1 cellular context compared by ENCODE assay signal in the genomic region with DNA sequence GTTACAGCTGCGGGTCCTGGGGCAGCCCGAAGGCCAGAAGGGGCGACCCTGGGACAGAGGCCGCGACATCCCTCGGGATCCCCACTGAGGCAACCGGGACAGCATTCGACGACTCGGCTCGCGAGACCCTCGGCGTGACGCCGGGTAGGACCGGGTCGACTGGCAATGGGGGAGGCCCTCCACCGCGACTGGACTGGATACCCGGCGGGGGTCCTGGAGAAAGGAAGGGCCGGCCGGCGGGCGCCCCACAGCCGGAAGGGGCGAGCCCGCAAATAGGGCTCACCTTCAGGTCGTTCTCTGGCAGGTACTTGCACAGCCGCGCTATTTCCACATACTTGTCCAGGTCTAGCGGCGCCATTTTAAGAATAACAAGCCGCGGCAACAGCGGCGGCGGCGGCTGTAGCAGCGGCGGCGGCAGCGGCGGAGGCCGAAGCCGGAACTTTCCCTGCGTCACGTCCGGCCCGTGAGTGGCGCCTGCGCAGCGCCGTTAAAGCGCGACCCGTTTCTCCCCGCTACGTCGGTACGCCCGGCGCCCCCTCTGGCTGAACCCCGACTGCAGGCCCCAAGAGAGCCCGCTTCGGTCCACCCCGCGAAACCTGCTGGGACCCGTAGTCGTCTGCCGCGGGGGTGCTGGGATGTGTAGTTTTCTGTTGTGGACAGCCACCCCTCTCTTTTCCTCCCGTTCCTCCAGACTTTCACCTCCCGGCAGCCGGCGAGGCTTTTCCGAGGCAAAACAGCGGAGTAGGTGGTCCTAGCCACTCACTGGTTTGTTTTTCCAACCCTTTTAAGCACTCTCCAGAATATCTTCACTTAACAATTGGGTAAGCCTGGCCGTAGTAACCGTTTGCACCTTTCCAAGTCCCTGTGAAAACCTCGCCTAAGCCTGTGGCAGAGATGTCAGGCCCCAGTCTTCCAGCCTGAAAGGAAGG.
TF ChIP-seq lines count a peak whose summit lies in the region.

A gene (minus strand): TSS at position 443 of the 929 bp plus-strand sequence. CDS start 85 bp downstream, at position 358.

TF ChIP-seq in HepG2, 621 proteins besides CTCF, POLR2A, EP300 and RAD21 (continued from another document and continues in another):
- peak; percentile 66; the same call in 1 of the 2 replicates for TF ChIP-seq ZKSCAN8 (CRISPR knock-in tag; IDR thresholded peaks at IDR 0.05; ENCODE audit: borderline replicate concordance)
- no peak for TF ChIP-seq SMC3 (IDR thresholded peaks at IDR 0.05; ENCODE audit: low read length)
- TF ChIP-seq, protein P1, sequence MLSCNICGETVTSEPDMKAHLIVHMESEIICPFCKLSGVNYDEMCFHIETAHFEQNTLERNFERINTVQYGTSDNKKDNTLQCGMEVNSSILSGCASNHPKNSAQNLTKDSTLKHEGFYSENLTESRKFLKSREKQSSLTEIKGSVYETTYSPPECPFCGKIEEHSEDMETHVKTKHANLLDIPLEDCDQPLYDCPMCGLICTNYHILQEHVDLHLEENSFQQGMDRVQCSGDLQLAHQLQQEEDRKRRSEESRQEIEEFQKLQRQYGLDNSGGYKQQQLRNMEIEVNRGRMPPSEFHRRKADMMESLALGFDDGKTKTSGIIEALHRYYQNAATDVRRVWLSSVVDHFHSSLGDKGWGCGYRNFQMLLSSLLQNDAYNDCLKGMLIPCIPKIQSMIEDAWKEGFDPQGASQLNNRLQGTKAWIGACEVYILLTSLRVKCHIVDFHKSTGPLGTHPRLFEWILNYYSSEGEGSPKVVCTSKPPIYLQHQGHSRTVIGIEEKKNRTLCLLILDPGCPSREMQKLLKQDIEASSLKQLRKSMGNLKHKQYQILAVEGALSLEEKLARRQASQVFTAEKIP (CRISPR knock-in tag; IDR thresholded peaks at IDR 0.05; ENCODE audit: borderline replicate concordance): no peak
- no peak for TF ChIP-seq AHR (CRISPR knock-in tag; IDR thresholded peaks at IDR 0.05)
- no peak; the same call in 1 of the 2 replicates for TF ChIP-seq NFKB2 (CRISPR knock-in tag; IDR thresholded peaks at IDR 0.05; ENCODE audit: borderline replicate concordance)
- TF ChIP-seq ZNF709 (CRISPR knock-in tag; IDR thresholded peaks at IDR 0.05): 0 out of 2 replicates have a peak, but pooled peaks have one; percentile 28
- TF ChIP-seq RBM22 (optimal IDR thresholded peaks at IDR 0.05; ENCODE audit: low read length): no peak
- TF ChIP-seq ZNF775 (CRISPR knock-in tag; IDR thresholded peaks at IDR 0.05; ENCODE audit: borderline replicate concordance): no peak
- TF ChIP-seq, protein P2, sequence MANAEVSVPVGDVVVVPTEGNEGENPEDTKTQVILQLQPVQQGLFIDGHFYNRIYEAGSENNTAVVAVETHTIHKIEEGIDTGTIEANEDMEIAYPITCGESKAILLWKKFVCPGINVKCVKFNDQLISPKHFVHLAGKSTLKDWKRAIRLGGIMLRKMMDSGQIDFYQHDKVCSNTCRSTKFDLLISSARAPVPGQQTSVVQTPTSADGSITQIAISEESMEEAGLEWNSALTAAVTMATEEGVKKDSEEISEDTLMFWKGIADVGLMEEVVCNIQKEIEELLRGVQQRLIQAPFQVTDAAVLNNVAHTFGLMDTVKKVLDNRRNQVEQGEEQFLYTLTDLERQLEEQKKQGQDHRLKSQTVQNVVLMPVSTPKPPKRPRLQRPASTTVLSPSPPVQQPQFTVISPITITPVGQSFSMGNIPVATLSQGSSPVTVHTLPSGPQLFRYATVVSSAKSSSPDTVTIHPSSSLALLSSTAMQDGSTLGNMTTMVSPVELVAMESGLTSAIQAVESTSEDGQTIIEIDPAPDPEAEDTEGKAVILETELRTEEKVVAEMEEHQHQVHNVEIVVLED (CRISPR knock-in tag; IDR thresholded peaks at IDR 0.05; ENCODE audit: borderline replicate concordance): peak; percentile 94
- no peak for TF ChIP-seq ZEB1 (IDR thresholded peaks at IDR 0.05; ENCODE audit: insufficient replicate concordance, low read depth)
- TF ChIP-seq ZNF878 (CRISPR knock-in tag; IDR thresholded peaks at IDR 0.05): peak; percentile 58; the same call in 1 of the 2 replicates
- TF ChIP-seq REXO4 (CRISPR knock-in tag; IDR thresholded peaks at IDR 0.05; ENCODE audit: borderline replicate concordance): no peak
- TF ChIP-seq SOX6 (IDR thresholded peaks at IDR 0.05): no peak
- peak; percentile 70 for TF ChIP-seq SOX6 (CRISPR knock-in tag; IDR thresholded peaks at IDR 0.05)
- no peak for TF ChIP-seq JARID2 (CRISPR knock-in tag; IDR thresholded peaks at IDR 0.05; ENCODE audit: insufficient replicate concordance)
- TF ChIP-seq ZFP62 (CRISPR knock-in tag; IDR thresholded peaks at IDR 0.05): no peak
- no peak for TF ChIP-seq ZNF549 (CRISPR knock-in tag; IDR thresholded peaks at IDR 0.05)
- peak; percentile 55 for TF ChIP-seq POLR2AphosphoS5 (IDR thresholded peaks at IDR 0.05; ENCODE audit: low read depth, low read length)
- TF ChIP-seq POLR2AphosphoS2 (IDR thresholded peaks at IDR 0.05; ENCODE audit: low read depth, low read length): no peak
- TF ChIP-seq, protein P3, sequence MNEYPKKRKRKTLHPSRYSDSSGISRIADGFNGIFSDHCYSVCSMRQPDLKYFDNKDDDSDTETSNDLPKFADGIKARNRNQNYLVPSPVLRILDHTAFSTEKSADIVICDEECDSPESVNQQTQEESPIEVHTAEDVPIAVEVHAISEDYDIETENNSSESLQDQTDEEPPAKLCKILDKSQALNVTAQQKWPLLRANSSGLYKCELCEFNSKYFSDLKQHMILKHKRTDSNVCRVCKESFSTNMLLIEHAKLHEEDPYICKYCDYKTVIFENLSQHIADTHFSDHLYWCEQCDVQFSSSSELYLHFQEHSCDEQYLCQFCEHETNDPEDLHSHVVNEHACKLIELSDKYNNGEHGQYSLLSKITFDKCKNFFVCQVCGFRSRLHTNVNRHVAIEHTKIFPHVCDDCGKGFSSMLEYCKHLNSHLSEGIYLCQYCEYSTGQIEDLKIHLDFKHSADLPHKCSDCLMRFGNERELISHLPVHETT (CRISPR knock-in tag; conservative IDR thresholded peaks at IDR 0.05): peak; percentile 98
- no peak for TF ChIP-seq PPARG (CRISPR knock-in tag; conservative IDR thresholded peaks at IDR 0.05)
- no peak for TF ChIP-seq ZNF234 (CRISPR knock-in tag; conservative IDR thresholded peaks at IDR 0.05)
- peak; percentile 96; the same call in 1 of the 2 replicates for TF ChIP-seq MIER3 (CRISPR knock-in tag; IDR thresholded peaks at IDR 0.05; ENCODE audit: borderline replicate concordance)
- TF ChIP-seq ZC3H13 (CRISPR knock-in tag; IDR thresholded peaks at IDR 0.05): no peak
- peak; percentile 90 for TF ChIP-seq YY1 (IDR thresholded peaks at IDR 0.05; ENCODE audit: insufficient read depth, insufficient replicate concordance, low read depth, low read length)
- no peak for TF ChIP-seq ZNF235 (CRISPR knock-in tag; IDR thresholded peaks at IDR 0.05; ENCODE audit: borderline replicate concordance)
- TF ChIP-seq HNRNPH1 (optimal IDR thresholded peaks at IDR 0.05; ENCODE audit: low read depth, low read length): no peak
- no peak; the same call in 1 of the 2 replicates for TF ChIP-seq ZNF737 (CRISPR knock-in tag; IDR thresholded peaks at IDR 0.05; ENCODE audit: borderline replicate concordance)
- no peak for TF ChIP-seq ZBTB20 (CRISPR knock-in tag; IDR thresholded peaks at IDR 0.05; ENCODE audit: borderline replicate concordance, low read depth)
- TF ChIP-seq, protein P4, sequence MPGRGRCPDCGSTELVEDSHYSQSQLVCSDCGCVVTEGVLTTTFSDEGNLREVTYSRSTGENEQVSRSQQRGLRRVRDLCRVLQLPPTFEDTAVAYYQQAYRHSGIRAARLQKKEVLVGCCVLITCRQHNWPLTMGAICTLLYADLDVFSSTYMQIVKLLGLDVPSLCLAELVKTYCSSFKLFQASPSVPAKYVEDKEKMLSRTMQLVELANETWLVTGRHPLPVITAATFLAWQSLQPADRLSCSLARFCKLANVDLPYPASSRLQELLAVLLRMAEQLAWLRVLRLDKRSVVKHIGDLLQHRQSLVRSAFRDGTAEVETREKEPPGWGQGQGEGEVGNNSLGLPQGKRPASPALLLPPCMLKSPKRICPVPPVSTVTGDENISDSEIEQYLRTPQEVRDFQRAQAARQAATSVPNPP (CRISPR knock-in tag; IDR thresholded peaks at IDR 0.05): 0 out of 2 replicates have a peak, but pooled peaks have one; percentile 63
- TF ChIP-seq HOXA3 (CRISPR knock-in tag; IDR thresholded peaks at IDR 0.05): peak; percentile 86
- TF ChIP-seq ZNF616 (CRISPR knock-in tag; IDR thresholded peaks at IDR 0.05; ENCODE audit: low read depth): no peak
- TF ChIP-seq ZSCAN29 (CRISPR knock-in tag; conservative IDR thresholded peaks at IDR 0.05): no peak
- TF ChIP-seq, protein P5, sequence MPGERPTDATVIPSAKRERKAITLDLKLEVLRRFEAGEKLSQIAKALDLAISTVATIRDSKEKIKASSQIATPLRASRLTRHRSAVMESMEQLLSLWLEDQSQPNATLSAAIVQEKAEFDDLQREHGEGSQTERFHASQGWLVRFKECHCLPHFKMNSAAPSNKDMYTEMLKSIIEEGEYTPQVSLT (CRISPR knock-in tag; IDR thresholded peaks at IDR 0.05; ENCODE audit: borderline replicate concordance, low read depth): 0 out of 2 replicates have a peak, but pooled peaks have one; percentile 69
- no peak for TF ChIP-seq ZNF615 (CRISPR knock-in tag; IDR thresholded peaks at IDR 0.05; ENCODE audit: borderline replicate concordance)
- TF ChIP-seq ZZZ3 (CRISPR knock-in tag; IDR thresholded peaks at IDR 0.05; ENCODE audit: borderline replicate concordance): no peak
- no peak for TF ChIP-seq KLF12 (CRISPR knock-in tag; IDR thresholded peaks at IDR 0.05; ENCODE audit: borderline replicate concordance)
- TF ChIP-seq, protein P6, sequence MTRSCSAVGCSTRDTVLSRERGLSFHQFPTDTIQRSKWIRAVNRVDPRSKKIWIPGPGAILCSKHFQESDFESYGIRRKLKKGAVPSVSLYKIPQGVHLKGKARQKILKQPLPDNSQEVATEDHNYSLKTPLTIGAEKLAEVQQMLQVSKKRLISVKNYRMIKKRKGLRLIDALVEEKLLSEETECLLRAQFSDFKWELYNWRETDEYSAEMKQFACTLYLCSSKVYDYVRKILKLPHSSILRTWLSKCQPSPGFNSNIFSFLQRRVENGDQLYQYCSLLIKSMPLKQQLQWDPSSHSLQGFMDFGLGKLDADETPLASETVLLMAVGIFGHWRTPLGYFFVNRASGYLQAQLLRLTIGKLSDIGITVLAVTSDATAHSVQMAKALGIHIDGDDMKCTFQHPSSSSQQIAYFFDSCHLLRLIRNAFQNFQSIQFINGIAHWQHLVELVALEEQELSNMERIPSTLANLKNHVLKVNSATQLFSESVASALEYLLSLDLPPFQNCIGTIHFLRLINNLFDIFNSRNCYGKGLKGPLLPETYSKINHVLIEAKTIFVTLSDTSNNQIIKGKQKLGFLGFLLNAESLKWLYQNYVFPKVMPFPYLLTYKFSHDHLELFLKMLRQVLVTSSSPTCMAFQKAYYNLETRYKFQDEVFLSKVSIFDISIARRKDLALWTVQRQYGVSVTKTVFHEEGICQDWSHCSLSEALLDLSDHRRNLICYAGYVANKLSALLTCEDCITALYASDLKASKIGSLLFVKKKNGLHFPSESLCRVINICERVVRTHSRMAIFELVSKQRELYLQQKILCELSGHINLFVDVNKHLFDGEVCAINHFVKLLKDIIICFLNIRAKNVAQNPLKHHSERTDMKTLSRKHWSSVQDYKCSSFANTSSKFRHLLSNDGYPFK (CRISPR knock-in tag; IDR thresholded peaks at IDR 0.05; ENCODE audit: borderline replicate concordance): peak; percentile 89; the same call in 1 of the 2 replicates
- TF ChIP-seq, protein P7, sequence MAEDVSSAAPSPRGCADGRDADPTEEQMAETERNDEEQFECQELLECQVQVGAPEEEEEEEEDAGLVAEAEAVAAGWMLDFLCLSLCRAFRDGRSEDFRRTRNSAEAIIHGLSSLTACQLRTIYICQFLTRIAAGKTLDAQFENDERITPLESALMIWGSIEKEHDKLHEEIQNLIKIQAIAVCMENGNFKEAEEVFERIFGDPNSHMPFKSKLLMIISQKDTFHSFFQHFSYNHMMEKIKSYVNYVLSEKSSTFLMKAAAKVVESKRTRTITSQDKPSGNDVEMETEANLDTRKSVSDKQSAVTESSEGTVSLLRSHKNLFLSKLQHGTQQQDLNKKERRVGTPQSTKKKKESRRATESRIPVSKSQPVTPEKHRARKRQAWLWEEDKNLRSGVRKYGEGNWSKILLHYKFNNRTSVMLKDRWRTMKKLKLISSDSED (CRISPR knock-in tag; IDR thresholded peaks at IDR 0.05): no peak
- TF ChIP-seq, protein P8, sequence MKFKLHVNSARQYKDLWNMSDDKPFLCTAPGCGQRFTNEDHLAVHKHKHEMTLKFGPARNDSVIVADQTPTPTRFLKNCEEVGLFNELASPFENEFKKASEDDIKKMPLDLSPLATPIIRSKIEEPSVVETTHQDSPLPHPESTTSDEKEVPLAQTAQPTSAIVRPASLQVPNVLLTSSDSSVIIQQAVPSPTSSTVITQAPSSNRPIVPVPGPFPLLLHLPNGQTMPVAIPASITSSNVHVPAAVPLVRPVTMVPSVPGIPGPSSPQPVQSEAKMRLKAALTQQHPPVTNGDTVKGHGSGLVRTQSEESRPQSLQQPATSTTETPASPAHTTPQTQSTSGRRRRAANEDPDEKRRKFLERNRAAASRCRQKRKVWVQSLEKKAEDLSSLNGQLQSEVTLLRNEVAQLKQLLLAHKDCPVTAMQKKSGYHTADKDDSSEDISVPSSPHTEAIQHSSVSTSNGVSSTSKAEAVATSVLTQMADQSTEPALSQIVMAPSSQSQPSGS (CRISPR knock-in tag; IDR thresholded peaks at IDR 0.05): peak; percentile 82
- no peak for TF ChIP-seq ZNF562 (CRISPR knock-in tag; IDR thresholded peaks at IDR 0.05; ENCODE audit: borderline replicate concordance)
- TF ChIP-seq TMF1 (CRISPR knock-in tag; IDR thresholded peaks at IDR 0.05; ENCODE audit: low read depth): peak; percentile 65; the same call in 1 of the 2 replicates
- TF ChIP-seq, protein P9, sequence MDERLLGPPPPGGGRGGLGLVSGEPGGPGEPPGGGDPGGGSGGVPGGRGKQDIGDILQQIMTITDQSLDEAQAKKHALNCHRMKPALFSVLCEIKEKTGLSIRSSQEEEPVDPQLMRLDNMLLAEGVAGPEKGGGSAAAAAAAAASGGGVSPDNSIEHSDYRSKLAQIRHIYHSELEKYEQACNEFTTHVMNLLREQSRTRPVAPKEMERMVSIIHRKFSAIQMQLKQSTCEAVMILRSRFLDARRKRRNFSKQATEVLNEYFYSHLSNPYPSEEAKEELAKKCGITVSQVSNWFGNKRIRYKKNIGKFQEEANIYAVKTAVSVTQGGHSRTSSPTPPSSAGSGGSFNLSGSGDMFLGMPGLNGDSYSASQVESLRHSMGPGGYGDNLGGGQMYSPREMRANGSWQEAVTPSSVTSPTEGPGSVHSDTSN (CRISPR knock-in tag; IDR thresholded peaks at IDR 0.05): no peak
- TF ChIP-seq, protein P10, sequence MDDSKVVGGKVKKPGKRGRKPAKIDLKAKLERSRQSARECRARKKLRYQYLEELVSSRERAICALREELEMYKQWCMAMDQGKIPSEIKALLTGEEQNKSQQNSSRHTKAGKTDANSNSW (CRISPR knock-in tag; IDR thresholded peaks at IDR 0.05; ENCODE audit: borderline replicate concordance): no peak
- TF ChIP-seq ZNF746 (CRISPR knock-in tag; IDR thresholded peaks at IDR 0.05): no peak
- TF ChIP-seq SATB2 (CRISPR knock-in tag; IDR thresholded peaks at IDR 0.05): no peak
- TF ChIP-seq, protein P11, sequence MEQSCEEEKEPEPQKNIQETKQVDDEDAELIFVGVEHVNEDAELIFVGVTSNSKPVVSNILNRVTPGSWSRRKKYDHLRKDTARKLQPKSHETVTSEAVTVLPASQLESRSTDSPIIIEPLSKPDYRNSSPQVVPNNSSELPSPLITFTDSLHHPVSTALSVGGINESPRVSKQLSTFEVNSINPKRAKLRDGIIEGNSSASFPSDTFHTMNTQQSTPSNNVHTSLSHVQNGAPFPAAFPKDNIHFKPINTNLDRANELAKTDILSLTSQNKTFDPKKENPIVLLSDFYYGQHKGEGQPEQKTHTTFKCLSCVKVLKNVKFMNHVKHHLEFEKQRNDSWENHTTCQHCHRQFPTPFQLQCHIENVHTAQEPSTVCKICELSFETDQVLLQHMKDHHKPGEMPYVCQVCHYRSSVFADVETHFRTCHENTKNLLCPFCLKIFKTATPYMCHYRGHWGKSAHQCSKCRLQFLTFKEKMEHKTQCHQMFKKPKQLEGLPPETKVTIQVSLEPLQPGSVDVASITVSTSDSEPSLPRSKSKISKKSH (CRISPR knock-in tag; IDR thresholded peaks at IDR 0.05; ENCODE audit: borderline replicate concordance): no peak
